8 cellular contexts compared by ENCODE assay signal in genomic region chr12:49741882-49742620, GRCh38. TPM values are rescaled to one million over a fixed set of nuclear protein-coding genes. Genes with fewer than 3 reads are reported as not detected.
DNase-seq lines count a peak whose midpoint lies in the region; ATAC-seq and TF ChIP-seq lines count a peak whose summit lies in the region.

No MANE protein-coding gene starts in this region.

- no peaks in the 10 kb centered on the region for H3K36me3 ChIP-seq in liver (ENCODE audit: control insufficient read depth in 4 of 4, insufficient read depth in 3 of 4, low read depth in 1 of 4, low read length in 3 of 4)

- H3K9ac ChIP-seq in liver (ENCODE audit: low read depth in 1 of 2, low read length in 2 of 2), result peak overlapping the region; percentile 81 to 96

- H3K4me1 Mint-ChIP-seq in activated CD4-positive, alpha-beta T cell treated with anti-CD3 and anti-CD28 coated beads, Interleukin-2, amount 10 ng/mL, durations not matched to agents 7 days and 5 days, result peaks cover 44% of the 10 kb centered on the region

- peaks cover 32% of the 10 kb centered on the region for H3K36me3 Mint-ChIP-seq in activated CD4-positive, alpha-beta T cell treated with anti-CD3 and anti-CD28 coated beads, Interleukin-2, amount 10 ng/mL, durations not matched to agents 7 days and 5 days (ENCODE audit: low read depth)

- H3K4me3 Mint-ChIP-seq in activated CD4-positive, alpha-beta T cell treated with anti-CD3 and anti-CD28 coated beads, Interleukin-2, amount 10 ng/mL, durations not matched to agents 7 days and 5 days, result peak overlapping the region; percentile 82

- peak; percentile 60 for ATAC-seq in HG03045 (IDR thresholded peaks at IDR 0.05; ENCODE audit: unreplicated experiment)

- WGBS in liver, result under 1% methylated on average over 35 of the region's 35 CpGs

- peak overlapping the region; percentile 94 for H3K4me3 ChIP-seq in coronary artery
- peak overlapping the region; percentile 84 to 97 (median 95) for H3K4me3 ChIP-seq in liver (ENCODE audit: low read depth in 1 of 3, low read length in 3 of 3)

- H3K27ac ChIP-seq in coronary artery (peak overlapping the region; percentile 97), liver (ENCODE audit: low read depth in 1 of 2, low read length in 2 of 2) (peak overlapping the region; percentile 95 to 97)

- H3K27ac Mint-ChIP-seq in activated CD4-positive, alpha-beta T cell treated with anti-CD3 and anti-CD28 coated beads, Interleukin-2, amount 10 ng/mL, durations not matched to agents 7 days and 5 days, result peak overlapping the region; percentile 96

- peaks cover 3 to 34% (median 27%) of the 10 kb centered on the region in 4 donors for H3K4me1 ChIP-seq in liver (ENCODE audit: control insufficient read depth in 4 of 4, insufficient read depth in 4 of 4, low read length in 3 of 4)

- DNase-seq in NCI-H526 (lab: John Stamatoyannopoulos, UW) (peak; percentile 66 to 78), NCI-H526 treated with DMSO at 0.1 percent for 48 hours (lab: John Stamatoyannopoulos, UW) (no peak), NCI-H446 treated with DMSO at 0.1 percent for 48 hours (lab: John Stamatoyannopoulos, UW) (peak; percentile 44), coronary artery (ENCODE audit: low spot score) (peak; percentile 94)
- peak; percentile 90 for DNase-seq in activated CD4-positive, alpha-beta T cell treated with anti-CD3 and anti-CD28 coated beads, Interleukin-2, amount 10 ng/mL, durations not matched to agents 7 days and 5 days
- DNase-seq in stimulated activated CD4-positive, alpha-beta T cell treated with anti-CD3 and anti-CD28 coated beads, Interleukin-4, amount 100 ng/mL, for 4 hours, result peak; percentile 75 to 86

- no peaks in the 10 kb centered on the region for H3K9me3 ChIP-seq in liver (ENCODE audit: control insufficient read depth in 4 of 4, low read length in 3 of 4)

- POLR2A ChIA-PET in activated CD4-positive, alpha-beta T cell treated with anti-CD3 and anti-CD28 coated beads, Interleukin-2, amount 10 ng/mL, durations not matched to agents 7 days and 5 days (lab: Charles Lee), result interaction anchor here (0.6 to 1.3 kb wide), 5 partner anchors 21 to 611 kb away, joined by 3 to 8 read pairs (median 4); partner anchors contain the start of genes PRPF40B and TUBA1B

- H3K27me3 Mint-ChIP-seq in activated CD4-positive, alpha-beta T cell treated with anti-CD3 and anti-CD28 coated beads, Interleukin-2, amount 10 ng/mL, durations not matched to agents 7 days and 5 days, result no peaks in the 10 kb centered on the region

- no peaks in the 10 kb centered on the region for H3K9me3 Mint-ChIP-seq in activated CD4-positive, alpha-beta T cell treated with anti-CD3 and anti-CD28 coated beads, Interleukin-2, amount 10 ng/mL, durations not matched to agents 7 days and 5 days

- TF ChIP-seq RAD21 in liver (IDR thresholded peaks at IDR 0.05), result peak in 1 of 2 donors; percentile 11

- CTCF ChIA-PET in activated CD4-positive, alpha-beta T cell treated with anti-CD3 and anti-CD28 coated beads, Interleukin-2, amount 10 ng/mL, durations not matched to agents 7 days and 5 days (lab: Charles Lee), result interaction anchor here (0.5 to 2.2 kb wide), 61 partner anchors 8 to 658 kb away, joined by 3 to 26 read pairs (median 4); partner anchors contain the start of genes BCDIN3D, FMNL3, NCKAP5L and PRPF40B

- H3K27me3 ChIP-seq in liver (ENCODE audit: control insufficient read depth in 4 of 4, insufficient read depth in 4 of 4, low read length in 3 of 4), result no peaks in the 10 kb centered on the region

- TF ChIP-seq CTCF in coronary artery (IDR thresholded peaks at IDR 0.05), result no peak
- TF ChIP-seq CTCF in liver (IDR thresholded peaks at IDR 0.05; ENCODE audit: low read depth, low read length, missing input control), result no peak

TF ChIP-seq in liver, 16 proteins besides CTCF, POLR2A, EP300 and RAD21:
- TF ChIP-seq ATF3 (IDR thresholded peaks at IDR 0.05) (peak; percentile 35), YY1 (IDR thresholded peaks at IDR 0.05) (peak; percentile 51), HNF4G (IDR thresholded peaks at IDR 0.05) (peak; percentile 66), HNF4A (conservative IDR thresholded peaks at IDR 0.05) (peak; percentile 77 to 87), JUND (IDR thresholded peaks at IDR 0.05) (peak; percentile 63 to 75), SP1 (IDR thresholded peaks at IDR 0.05) (peak; percentile 93), FOXA1 (IDR thresholded peaks at IDR 0.05) (peak; percentile 50), EGR1 (IDR thresholded peaks at IDR 0.05; ENCODE audit: low read depth in 2 of 2) (peak in 1 of 2 donors; percentile 36), GABPA (IDR thresholded peaks at IDR 0.05 in 1 of 2, conservative IDR thresholded peaks at IDR 0.05 in 1 of 2) (no peak), RXRA (IDR thresholded peaks at IDR 0.05) (peak; percentile 94 to 97), ZBTB33 (IDR thresholded peaks at IDR 0.05) (peak; percentile 73), REST (IDR thresholded peaks at IDR 0.05) (peak; percentile 55), TAF1 (conservative IDR thresholded peaks at IDR 0.05) (peak; percentile 42), NR2F2 (IDR thresholded peaks at IDR 0.05) (peak; percentile 46), FOXA2 (IDR thresholded peaks at IDR 0.05) (peak; percentile 44)
- TF ChIP-seq, protein P1, sequence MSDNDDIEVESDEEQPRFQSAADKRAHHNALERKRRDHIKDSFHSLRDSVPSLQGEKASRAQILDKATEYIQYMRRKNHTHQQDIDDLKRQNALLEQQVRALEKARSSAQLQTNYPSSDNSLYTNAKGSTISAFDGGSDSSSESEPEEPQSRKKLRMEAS (IDR thresholded peaks at IDR 0.05), result peak; percentile 10

RNA-seq across cellular contexts. Expression of gene TMBIM6, which starts 0.7 kb away (rescaled TPM):
- 100 to 1,000 TPM; 426 to 442 TPM for total RNA-seq in activated CD4-positive, alpha-beta T cell treated with anti-CD3 and anti-CD28 coated beads, Interleukin-2, amount 10 ng/mL, durations not matched to agents 7 days and 5 days
- total RNA-seq in liver, result 100 to 1,000 TPM; 464 to 740 TPM
- polyA plus RNA-seq in liver, result 1,000 to 10,000 TPM in 1 of 2 donors, 100 to 1,000 TPM in 1; 687 to 1,207 TPM

RNA-seq across cellular contexts. Expression of gene FMNL3, which starts 34.8 kb away (rescaled TPM):
- total RNA-seq in activated CD4-positive, alpha-beta T cell treated with anti-CD3 and anti-CD28 coated beads, Interleukin-2, amount 10 ng/mL, durations not matched to agents 7 days and 5 days, result 10 to 100 TPM; 37.4 to 38.2 TPM
- 1 to 10 TPM; 4.0 to 4.5 TPM for total RNA-seq in liver
- 1 to 10 TPM in 1 of 2 donors, under 1 TPM in 1; 0.72 to 1.2 TPM for polyA plus RNA-seq in liver

Comparison
In these comparisons a context has a peak if more than half of its experiments do, and no peak if none do; other contexts are left out.
1. RNA of gene FMNL3, which starts 34.8 kb away (total RNA-seq): 37.4 to 38.2 TPM in activated CD4-positive, alpha-beta T cell treated with anti-CD3 and anti-CD28 coated beads, Interleukin-2, amount 10 ng/mL, durations not matched to agents 7 days and 5 days; 4.0 to 4.5 TPM in liver; every median in the first group is over 4 times any median in the second.